In genomic region chr21:44897326-44898010, GRCh38 we compare ENCODE assay signal across 1 cellular context.
A peak's percentile ranks its signal among the peaks of the same experiment; 100 is the strongest.
TF ChIP-seq lines count a peak whose summit lies in the region.

No MANE protein-coding gene starts in this region.

TF ChIP-seq in H1, 55 proteins besides CTCF, POLR2A, EP300 and RAD21:
- TF ChIP-seq SAP30 (IDR thresholded peaks at IDR 0.05; ENCODE audit: insufficient read depth, insufficient replicate concordance, low read length) (no peak), CHD7 (IDR thresholded peaks at IDR 0.05; ENCODE audit: insufficient replicate concordance, low read length) (no peak), KDM1A (IDR thresholded peaks at IDR 0.05; ENCODE audit: borderline replicate concordance, low read length) (no peak), MAX (IDR thresholded peaks at IDR 0.05) (peak; percentile 25; the same call in 1 of the 2 replicates)
TF ChIP-seq in H1: peak in this region for 1.
